ENCODE assay signal across 5 cellular contexts in the genomic region with DNA sequence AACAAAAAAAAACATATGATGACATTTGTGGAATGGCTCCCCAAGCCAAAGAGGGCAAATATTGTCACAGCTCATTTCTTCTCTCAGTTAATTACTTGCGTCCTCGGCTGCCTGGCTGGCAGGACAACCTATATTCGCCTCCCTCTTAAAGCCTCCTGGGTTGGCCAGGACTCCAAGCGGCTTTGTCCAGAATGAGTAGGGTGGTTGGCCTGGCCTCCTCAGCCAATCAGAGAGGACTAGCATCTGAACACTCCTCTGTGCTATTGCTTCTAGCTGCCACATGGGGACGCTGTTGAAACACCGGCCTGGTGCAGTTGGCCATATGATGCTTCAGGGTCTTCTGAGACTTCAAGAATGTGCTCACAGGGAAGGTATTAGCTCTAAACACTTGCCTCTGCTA. TPM values are rescaled to one million over a fixed set of nuclear protein-coding genes. Genes with fewer than 3 reads are reported as not detected.
"Had no signal": no experiment of that assay in that cellular context is flagged by ENCODE, and none has a peak within 500 bp of the region (broad histone marks: within the 10 kb centered on the region; RNA-seq: fewer than 3 reads in every experiment).

No MANE protein-coding gene starts in this region.

RNA-seq across cellular contexts. Expression of a gene that starts 4.7 kb away (rescaled TPM):
- total RNA-seq: HepG2, HT-29, HT1080, IMR-90 had no signal
- polyA plus RNA-seq: HepG2, IgD-negative memory B cell, IMR-90 had no signal
